11 cellular contexts compared by ENCODE assay signal in the genomic region with DNA sequence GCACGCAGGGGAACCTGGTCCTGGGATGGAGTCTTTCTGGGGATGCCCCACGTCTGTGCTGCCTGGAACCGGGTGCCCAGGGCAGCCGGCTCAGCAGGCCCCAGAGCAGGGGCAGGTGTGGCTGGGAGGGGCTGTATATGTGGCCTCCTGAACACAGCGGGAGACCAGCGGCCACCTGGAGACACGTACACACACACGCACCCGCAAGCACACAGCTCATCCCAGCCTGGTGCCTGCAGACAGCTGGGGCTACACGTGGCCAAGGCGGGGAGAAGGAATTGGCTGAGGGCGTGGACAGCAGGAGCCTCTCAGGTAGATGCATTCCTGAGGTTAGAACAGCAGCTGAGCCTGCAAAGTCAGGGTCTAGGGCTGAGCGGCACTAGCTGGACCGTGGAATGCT. TPM values are rescaled to one million over a fixed set of nuclear protein-coding genes. Genes with fewer than 3 reads are reported as not detected.
DNase-seq lines count a peak whose midpoint lies in the region; ATAC-seq and TF ChIP-seq lines count a peak whose summit lies in the region.
"Had no signal": no experiment of that assay in that cellular context is flagged by ENCODE, and none has a peak within 500 bp of the region (broad histone marks: within the 10 kb centered on the region; RNA-seq: fewer than 3 reads in every experiment).

No MANE protein-coding gene starts in this region.

- no peaks in the 10 kb centered on the region for H3K36me3 ChIP-seq in Loucy (ENCODE audit: insufficient read depth, low read length)
- H3K36me3 ChIP-seq in lower lobe of right lung: no peaks in the 10 kb centered on the region
- H3K36me3 ChIP-seq: thoracic aorta had no signal

- intact Hi-C loops in lower lobe of right lung (cut with DNase I): no loop called here

- no peaks in the 10 kb centered on the region for H3K9me2 ChIP-seq in Loucy (replicated peaks; ENCODE audit: low read depth, low read length)

- H3K27ac ChIP-seq in lower lobe of right lung: no peak overlapping the region
- H3K27ac ChIP-seq: thoracic aorta had no signal

- no peak overlapping the region for H3K9ac ChIP-seq in Loucy (ENCODE audit: low read depth, low read length, poor library complexity, severe bottlenecking)

- H3K4me1 Mint-ChIP-seq in activated naive CD8-positive, alpha-beta T cell treated with anti-CD3 and anti-CD28 coated beads, Interleukin-2, amount 50 U/mL, for 24 hours: peaks cover 60% of the 10 kb centered on the region
- peaks cover 5% of the 10 kb centered on the region for H3K4me1 Mint-ChIP-seq in nephron

- H3K4me1 ChIP-seq in Loucy (ENCODE audit: insufficient read depth, low read length, poor library complexity, severe bottlenecking) (peaks cover 63% of the 10 kb centered on the region), lower lobe of right lung (peaks cover 53% of the 10 kb centered on the region)

- H3K9me3 ChIP-seq in Loucy (ENCODE audit: insufficient read depth, low read depth, low read length) (no peaks in the 10 kb centered on the region), lower lobe of right lung (no peaks in the 10 kb centered on the region)
- H3K9me3 ChIP-seq: thoracic aorta had no signal

- peaks cover 5% of the 10 kb centered on the region for H3K36me3 Mint-ChIP-seq in activated naive CD8-positive, alpha-beta T cell treated with anti-CD3 and anti-CD28 coated beads, Interleukin-2, amount 50 U/mL, for 24 hours (ENCODE audit: low read depth)
- H3K36me3 Mint-ChIP-seq in nephron (ENCODE audit: low read depth): no peaks in the 10 kb centered on the region

- H3F3A ChIP-seq in Loucy (ENCODE audit: low read depth): peaks cover 10% of the 10 kb centered on the region; the same call in 1 of the 2 replicates

- H2AFZ ChIP-seq in Loucy (ENCODE audit: low read length): no peak overlapping the region

- peak overlapping the region; percentile 48 for H3K4me2 ChIP-seq in Loucy (ENCODE audit: low read depth, low read length, poor library complexity, severe bottlenecking)

- H3K4me3 Mint-ChIP-seq in activated naive CD8-positive, alpha-beta T cell treated with anti-CD3 and anti-CD28 coated beads, Interleukin-2, amount 50 U/mL, for 24 hours: peak overlapping the region; percentile 54
- peak overlapping the region; percentile 80 to 85 (median 82) for H3K4me3 Mint-ChIP-seq in nephron

- TF ChIP-seq CTCF in Loucy (conservative IDR thresholded peaks at IDR 0.05; ENCODE audit: low read length): no peak
- TF ChIP-seq CTCF in nephron (IDR thresholded peaks at IDR 0.05; ENCODE audit: unreplicated experiment in 3 of 3): no peak
- no peak for TF ChIP-seq CTCF in GM20000 (IDR thresholded peaks at IDR 0.05; ENCODE audit: extremely low read depth, missing control alignments)
- TF ChIP-seq CTCF in lower lobe of right lung (IDR thresholded peaks at IDR 0.05): no peak

- no peaks in the 10 kb centered on the region for H3K27me3 ChIP-seq in Loucy (ENCODE audit: insufficient read depth, low read length, poor library complexity, severe bottlenecking)
- no peaks in the 10 kb centered on the region for H3K27me3 ChIP-seq in lower lobe of right lung (ENCODE audit: low read depth)

- H4K20me1 ChIP-seq in Loucy (ENCODE audit: insufficient read depth, low read length, poor library complexity, severe bottlenecking): no peaks in the 10 kb centered on the region

- no peaks in the 10 kb centered on the region for H3K9me3 Mint-ChIP-seq in activated naive CD8-positive, alpha-beta T cell treated with anti-CD3 and anti-CD28 coated beads, Interleukin-2, amount 50 U/mL, for 24 hours
- H3K9me3 Mint-ChIP-seq in nephron: no peaks in the 10 kb centered on the region

- H3K27ac Mint-ChIP-seq in activated naive CD8-positive, alpha-beta T cell treated with anti-CD3 and anti-CD28 coated beads, Interleukin-2, amount 50 U/mL, for 24 hours: no peak overlapping the region
- H3K27ac Mint-ChIP-seq in nephron: no peak overlapping the region

- no peak for ATAC-seq in activated naive CD8-positive, alpha-beta T cell treated with anti-CD3 and anti-CD28 coated beads, Interleukin-2, amount 50 U/mL, for 24 hours
- ATAC-seq in lower lobe of right lung: no peak

- H3K27me3 Mint-ChIP-seq in activated naive CD8-positive, alpha-beta T cell treated with anti-CD3 and anti-CD28 coated beads, Interleukin-2, amount 50 U/mL, for 24 hours: peaks cover 3% of the 10 kb centered on the region
- H3K27me3 Mint-ChIP-seq in nephron (ENCODE audit: low read depth): peaks cover 17% of the 10 kb centered on the region

- DNase-seq in DMS153 (lab: John Stamatoyannopoulos, UW) (peak; percentile 67), DMS153 treated with DMSO at 0.1 percent for 48 hours (lab: John Stamatoyannopoulos, UW; ENCODE audit: unreplicated experiment) (no peak), cerebellar cortex (ENCODE audit: low spot score) (no peak), GM20000 (ENCODE audit: low spot score) (no peak), lower lobe of right lung (no peak)
- DNase-seq in activated naive CD8-positive, alpha-beta T cell treated with anti-CD3 and anti-CD28 coated beads, Interleukin-2, amount 50 U/mL, for 24 hours: no peak
- DNase-seq: effector CD4-positive, alpha-beta T cell had no signal

- no peak overlapping the region for H3K4me3 ChIP-seq in Loucy (ENCODE audit: low read length, poor library complexity, severe bottlenecking)
- H3K4me3 ChIP-seq in lower lobe of right lung: no peak overlapping the region

- no peaks in the 10 kb centered on the region for H3K79me2 ChIP-seq in Loucy (ENCODE audit: insufficient read depth, low read length)

RNA-seq across cellular contexts. Expression of a gene that starts 14.0 kb away (rescaled TPM):
- total RNA-seq in lower lobe of right lung: 18.7 TPM

RNA-seq across cellular contexts. Expression of a gene that starts 25.0 kb away (rescaled TPM):
- 4.5 TPM for total RNA-seq in lower lobe of right lung
- total RNA-seq: HT-29 had no signal

RNA-seq across cellular contexts. Expression of a gene that starts 32.7 kb away (rescaled TPM):
- total RNA-seq in lower lobe of right lung: not detected
- total RNA-seq: HT-29, thoracic aorta had no signal

RNA-seq across cellular contexts. Expression of a gene that starts 46.0 kb away (rescaled TPM):
- 54.5 TPM for total RNA-seq in lower lobe of right lung

RNA-seq across cellular contexts. Expression of a gene that starts 46.0 kb away (rescaled TPM):
- total RNA-seq in lower lobe of right lung: 44.8 TPM
